Comparison of ENCODE assay signal across 14 cellular contexts in the genomic region with DNA sequence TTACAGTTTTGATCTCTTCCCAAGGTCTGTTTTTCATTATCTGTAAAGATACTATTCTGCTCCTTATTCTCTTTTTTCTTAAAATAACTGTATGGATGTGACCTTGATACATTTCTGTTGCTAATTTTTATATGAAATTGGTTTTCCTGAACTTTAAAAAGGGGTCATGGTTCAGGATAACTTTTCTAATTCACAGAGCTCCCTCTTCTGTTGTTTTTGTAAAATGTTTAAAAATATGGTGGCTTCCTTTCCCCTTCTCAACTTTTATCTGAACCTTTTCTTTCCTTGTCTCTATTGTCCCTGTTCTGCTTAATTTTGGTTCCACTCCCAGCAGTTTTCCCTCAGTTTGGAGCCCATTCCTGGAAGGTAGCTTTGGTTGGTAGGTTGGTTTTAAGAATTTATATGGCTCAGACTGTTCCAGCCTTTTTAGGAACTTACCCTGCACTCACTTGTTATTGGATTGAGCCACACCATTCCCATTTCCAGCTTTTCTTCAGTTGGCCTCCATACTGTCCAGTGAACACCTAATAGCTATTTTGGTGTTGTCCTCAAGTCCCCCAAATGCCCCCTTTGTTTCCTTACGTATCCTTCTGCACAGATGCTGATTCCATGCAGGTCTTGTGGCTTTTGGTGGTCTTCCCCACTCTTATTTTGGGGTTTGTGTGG.
A peak's percentile ranks its signal among the peaks of the same experiment; 100 is the strongest.
DNase-seq lines count a peak whose midpoint lies in the region; ATAC-seq, FAIRE-seq and TF ChIP-seq lines count a peak whose summit lies in the region.
"Had no signal": no experiment of that assay in that cellular context is flagged by ENCODE, and none has a peak within 500 bp of the region (broad histone marks: within the 10 kb centered on the region; RNA-seq: fewer than 3 reads in every experiment).

No MANE protein-coding gene starts in this region.

- DNase-seq in D721Med (ENCODE audit: insufficient read length, low spot score) (no peak), chondrocyte (ENCODE audit: low spot score) (no peak), small intestine (no peak), NCI-H2196 treated with DMSO at 0.1 percent for 48 hours (lab: John Stamatoyannopoulos, UW; ENCODE audit: unreplicated experiment) (no peak), HK-2 (ENCODE audit: unreplicated experiment) (no peak), NCI-H524 (lab: John Stamatoyannopoulos, UW) (no peak)
- DNase-seq in naive thymus-derived CD4-positive, alpha-beta T cell: peak in 1 of 9 donors; percentile 22
- DNase-seq: activated naive CD4-positive, alpha-beta T cell treated with Interleukin-2 at 50 U/mL for 16 hours; effector memory CD4-positive, alpha-beta T cell; immature natural killer cell; NCI-H2029 treated with DMSO at 0.1 percent for 48 hours had no signal

- no peaks in the 10 kb centered on the region for H3K27me3 ChIP-seq in naive thymus-derived CD4-positive, alpha-beta T cell (ENCODE audit: control insufficient read depth in 2 of 2, insufficient read depth in 2 of 2, low read length in 2 of 2)
- no peaks in the 10 kb centered on the region for H3K27me3 ChIP-seq in small intestine (ENCODE audit: control insufficient read depth in 2 of 2, insufficient read depth in 2 of 2, low read length in 2 of 2)

- H3K27me3 Mint-ChIP-seq in chondrocyte (ENCODE audit: low read depth): no peaks in the 10 kb centered on the region
- no peaks in the 10 kb centered on the region for H3K27me3 Mint-ChIP-seq in naive thymus-derived CD4-positive, alpha-beta T cell

- peak; percentile 33; the same call in 1 of the 2 replicates for TF ChIP-seq RAD21 in Ishikawa (IDR thresholded peaks at IDR 0.05; ENCODE audit: low read depth)

- H3K36me3 Mint-ChIP-seq in chondrocyte (ENCODE audit: low read depth): no peaks in the 10 kb centered on the region
- peaks cover 0 to 16% (median 4%) of the 10 kb centered on the region in 5 donors for H3K36me3 Mint-ChIP-seq in naive thymus-derived CD4-positive, alpha-beta T cell

- H3K27ac ChIP-seq in naive thymus-derived CD4-positive, alpha-beta T cell (ENCODE audit: low read depth, low read length): no peak overlapping the region
- peak overlapping the region in 1 of 2 donors; percentile 20 for H3K27ac ChIP-seq in small intestine (ENCODE audit: low read depth in 1 of 2, low read length in 1 of 2)
- H3K27ac ChIP-seq: parathyroid adenoma had no signal

- H3K4me3 ChIP-seq in naive thymus-derived CD4-positive, alpha-beta T cell (ENCODE audit: low read length): no peak overlapping the region
- H3K4me3 ChIP-seq in small intestine (ENCODE audit: low read depth in 1 of 2, low read length in 2 of 2): no peak overlapping the region

- peaks cover 58% of the 10 kb centered on the region for H3K4me1 Mint-ChIP-seq in chondrocyte (ENCODE audit: low read depth)
- peaks cover 6 to 43% (median 37%) of the 10 kb centered on the region in 7 donors for H3K4me1 Mint-ChIP-seq in naive thymus-derived CD4-positive, alpha-beta T cell

- 89 to 100% (median 97%) methylated on average over 1 of the region's 1 CpG for WGBS in small intestine, 3 donors

- H3K4me1 ChIP-seq in naive thymus-derived CD4-positive, alpha-beta T cell (ENCODE audit: control insufficient read depth in 2 of 2, insufficient read depth in 2 of 2, low read length in 2 of 2): peaks cover 0 to 4% of the 10 kb centered on the region in 2 donors
- peaks cover 0 to 3% of the 10 kb centered on the region in 2 donors for H3K4me1 ChIP-seq in small intestine (ENCODE audit: control insufficient read depth in 2 of 2, insufficient read depth in 1 of 2, low read depth in 1 of 2, low read length in 1 of 2)

- FAIRE-seq in D721Med (lab: Jason Lieb, UNC) (no peak), small intestine (lab: Jason Lieb, UNC) (no peak)

- peak overlapping the region; percentile 42 for H3K27ac Mint-ChIP-seq in chondrocyte (ENCODE audit: unreplicated experiment)
- H3K27ac Mint-ChIP-seq in naive thymus-derived CD4-positive, alpha-beta T cell: peak overlapping the region in 5 of 9 donors; percentile 14 to 62 (median 51)

- H3K36me3 ChIP-seq in naive thymus-derived CD4-positive, alpha-beta T cell (ENCODE audit: control insufficient read depth in 2 of 3, insufficient read depth in 3 of 3, low read length in 3 of 3): peaks cover 0 to under 1% (median 0%) of the 10 kb centered on the region in 3 experiments
- H3K36me3 ChIP-seq in small intestine (ENCODE audit: control insufficient read depth in 2 of 2, insufficient read depth in 2 of 2, low read length in 2 of 2): no peaks in the 10 kb centered on the region

- POLR2A ChIA-PET in naive thymus-derived CD4-positive, alpha-beta T cell (lab: Charles Lee): interaction anchor here (1.9 kb wide), 1 partner anchor 71 kb away, joined by 7 read pairs; a partner anchor contains a TSS

- no peak overlapping the region for H3K4me3 Mint-ChIP-seq in chondrocyte (ENCODE audit: unreplicated experiment)
- peak overlapping the region in 1 of 10 donors; percentile 22 for H3K4me3 Mint-ChIP-seq in naive thymus-derived CD4-positive, alpha-beta T cell
- H3K4me3 Mint-ChIP-seq: immature natural killer cell had no signal

- no peak for ATAC-seq in naive thymus-derived CD4-positive, alpha-beta T cell
- ATAC-seq: activated CD4-positive, CD25-positive, alpha-beta regulatory T cell treated with anti-CD3 and anti-CD28 coated beads, Interleukin-2, amount 50 U/mL, for 24 hours had no signal

- CTCF ChIA-PET in naive thymus-derived CD4-positive, alpha-beta T cell (lab: Charles Lee): interaction anchor here (0.7 to 1.9 kb wide), 8 partner anchors 16 to 429 kb away, joined by 3 to 10 read pairs (median 4); no protein-coding TSS in a partner anchor

- no peak for TF ChIP-seq EP300 in Ishikawa (IDR thresholded peaks at IDR 0.05; ENCODE audit: borderline replicate concordance)

- intact Hi-C loops in naive thymus-derived CD4-positive, alpha-beta T cell (cut with micrococcal nuclease): loop anchor here in 1 of 2 donors (1.0 to 10.0 kb wide), 4 partner anchors 70 to 652 kb away; a partner anchor contains a TSS

- H3K9me3 Mint-ChIP-seq in chondrocyte (ENCODE audit: low read depth): no peaks in the 10 kb centered on the region
- no peaks in the 10 kb centered on the region for H3K9me3 Mint-ChIP-seq in naive thymus-derived CD4-positive, alpha-beta T cell
- H3K9me3 Mint-ChIP-seq: immature natural killer cell had no signal

- no peaks in the 10 kb centered on the region for H3K9me3 ChIP-seq in naive thymus-derived CD4-positive, alpha-beta T cell (ENCODE audit: control insufficient read depth in 2 of 3, low read length in 3 of 3)
- no peaks in the 10 kb centered on the region for H3K9me3 ChIP-seq in small intestine (ENCODE audit: control insufficient read depth, low read depth)

- TF ChIP-seq CTCF in D721Med (IDR thresholded peaks at IDR 0.05; ENCODE audit: insufficient read depth, missing control alignments) (peak; percentile 24), chondrocyte (IDR thresholded peaks at IDR 0.05) (peak; percentile 76)

TF ChIP-seq in Ishikawa, 13 proteins besides CTCF, POLR2A, EP300 and RAD21:
- TF ChIP-seq, protein P1, sequence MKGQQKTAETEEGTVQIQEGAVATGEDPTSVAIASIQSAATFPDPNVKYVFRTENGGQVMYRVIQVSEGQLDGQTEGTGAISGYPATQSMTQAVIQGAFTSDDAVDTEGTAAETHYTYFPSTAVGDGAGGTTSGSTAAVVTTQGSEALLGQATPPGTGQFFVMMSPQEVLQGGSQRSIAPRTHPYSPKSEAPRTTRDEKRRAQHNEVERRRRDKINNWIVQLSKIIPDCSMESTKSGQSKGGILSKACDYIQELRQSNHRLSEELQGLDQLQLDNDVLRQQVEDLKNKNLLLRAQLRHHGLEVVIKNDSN (IDR thresholded peaks at IDR 0.05): no peak
- TF ChIP-seq TCF12 (IDR thresholded peaks at IDR 0.05; ENCODE audit: low read depth) (no peak), YY1 (IDR thresholded peaks at IDR 0.05; ENCODE audit: low read depth) (no peak), FOXM1 (IDR thresholded peaks at IDR 0.05; ENCODE audit: borderline replicate concordance, low read depth) (no peak), CEBPB (IDR thresholded peaks at IDR 0.05) (no peak), ZBTB7A (IDR thresholded peaks at IDR 0.05; ENCODE audit: low read depth) (no peak)
- TF ChIP-seq, protein P2, sequence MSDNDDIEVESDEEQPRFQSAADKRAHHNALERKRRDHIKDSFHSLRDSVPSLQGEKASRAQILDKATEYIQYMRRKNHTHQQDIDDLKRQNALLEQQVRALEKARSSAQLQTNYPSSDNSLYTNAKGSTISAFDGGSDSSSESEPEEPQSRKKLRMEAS (IDR thresholded peaks at IDR 0.05): no peak
